17 cellular contexts compared by ENCODE assay signal in the genomic region with DNA sequence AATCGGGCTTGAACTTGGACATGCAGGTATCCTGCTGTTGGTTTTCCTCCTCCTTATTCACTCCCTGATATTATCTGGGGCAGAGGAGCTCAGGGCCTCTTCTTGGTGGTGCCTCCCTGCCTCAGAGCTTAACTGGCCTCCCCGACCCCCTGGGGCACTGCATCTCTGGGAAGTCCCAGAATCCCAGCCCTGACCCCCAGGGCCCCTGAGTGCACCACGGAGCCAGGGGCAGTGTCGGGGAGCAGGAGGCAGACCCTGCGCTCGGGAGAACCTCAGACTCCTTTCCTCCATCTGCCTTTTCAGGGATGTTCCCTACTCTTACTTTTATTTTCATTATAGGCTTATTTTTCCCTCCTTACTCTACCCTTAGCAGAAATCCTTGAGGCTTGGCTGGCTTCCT.
"Had no signal": no experiment of that assay in that cellular context is flagged by ENCODE, and none has a peak within 500 bp of the region (broad histone marks: within the 10 kb centered on the region; RNA-seq: fewer than 3 reads in every experiment).

No MANE protein-coding gene starts in this region.

- H3K4me1 Mint-ChIP-seq: naive thymus-derived CD8-positive, alpha-beta T cell had no signal

- H3K9me3 ChIP-seq: adrenal gland, upper lobe of right lung had no signal

- H3K4me3 ChIP-seq: adrenal gland, breast epithelium, esophagus squamous epithelium, heart right ventricle, SK-N-MC, upper lobe of right lung had no signal

- ATAC-seq: activated T-cell treated with anti-CD3 and anti-CD28 coated beads, Interleukin-2, amount 50 U/mL, for 4 hours; effector memory CD8-positive, alpha-beta T cell; heart right ventricle; naive thymus-derived CD8-positive, alpha-beta T cell; upper lobe of right lung had no signal

- H3K36me3 Mint-ChIP-seq: activated CD4-positive, alpha-beta memory T cell treated with anti-CD3 and anti-CD28 coated beads for 36 hours had no signal

- H3K27ac ChIP-seq: adrenal gland, breast epithelium, esophagus squamous epithelium, heart right ventricle, SK-N-MC, upper lobe of right lung had no signal

- H3K4me3 Mint-ChIP-seq: activated CD4-positive, alpha-beta memory T cell treated with anti-CD3 and anti-CD28 coated beads for 36 hours; activated T-cell treated with anti-CD3 and anti-CD28 coated beads, Interleukin-2, amount 50 U/mL, for 4 hours; effector memory CD8-positive, alpha-beta T cell; naive thymus-derived CD8-positive, alpha-beta T cell; stimulated activated naive CD8-positive, alpha-beta T cell treated with anti-CD3 and anti-CD28 coated beads, Interleukin-15, Interleukin-2, amounts not matched to agents 100 ng/mL and 50 ng/mL, for 24 hours had no signal

- H3K36me3 ChIP-seq: adrenal gland, breast epithelium, esophagus squamous epithelium, heart right ventricle, upper lobe of right lung had no signal

- H3K27me3 ChIP-seq: adrenal gland had no signal

- H3K4me1 ChIP-seq: adrenal gland, breast epithelium, esophagus squamous epithelium, heart right ventricle, upper lobe of right lung had no signal

- H3K27ac Mint-ChIP-seq: activated CD4-positive, alpha-beta memory T cell treated with anti-CD3 and anti-CD28 coated beads for 36 hours; effector memory CD8-positive, alpha-beta T cell; naive thymus-derived CD8-positive, alpha-beta T cell; stimulated activated naive CD8-positive, alpha-beta T cell treated with anti-CD3 and anti-CD28 coated beads, Interleukin-15, Interleukin-2, amounts not matched to agents 100 ng/mL and 50 ng/mL, for 24 hours had no signal

- DNase-seq: activated CD4-positive, alpha-beta memory T cell treated with anti-CD3 and anti-CD28 coated beads for 36 hours; activated CD4-positive, alpha-beta T cell treated with anti-CD3 and anti-CD28 coated beads for 4 hours; activated naive CD4-positive, alpha-beta T cell treated with anti-CD3 and anti-CD28 coated beads, Interleukin-2, amount 50 U/mL, for 16 hours; activated T-cell treated with anti-CD3 and anti-CD28 coated beads, Interleukin-2, amount 50 U/mL, for 4 hours; cerebellar nuclear complex; dermis blood vessel endothelial cell; effector memory CD8-positive, alpha-beta T cell; esophagus squamous epithelium; heart right ventricle; kidney glomerular epithelial cell; mesenchymal stem cell had no signal
